ENCODE assay signal across 1 cellular context in genomic region chr11:68504432-68505066, GRCh38.
TF ChIP-seq lines count a peak whose summit lies in the region.

No MANE protein-coding gene starts in this region.

TF ChIP-seq in HEK293, 187 proteins besides CTCF, POLR2A, EP300 and RAD21 (continued from another document):
- TF ChIP-seq ZNF292 (tag by site-specific recombination; IDR thresholded peaks at IDR 0.05; ENCODE audit: borderline replicate concordance, low read depth) (no peak), WT1 (tag by site-specific recombination; IDR thresholded peaks at IDR 0.05) (peak; percentile 76), SCRT2 (tag by site-specific recombination; IDR thresholded peaks at IDR 0.05) (no peak), IKZF3 (tag by site-specific recombination; IDR thresholded peaks at IDR 0.05) (peak; percentile 67; the same call in 1 of the 2 replicates), ZNF555 (tag by site-specific recombination; conservative IDR thresholded peaks at IDR 0.05) (no peak), MZF1 (tag by site-specific recombination; IDR thresholded peaks at IDR 0.05; ENCODE audit: borderline replicate concordance) (peak; percentile 97), ZFP37 (tag by site-specific recombination; IDR thresholded peaks at IDR 0.05) (no peak), GLIS1 (tag by site-specific recombination; IDR thresholded peaks at IDR 0.05) (peak; percentile 84)
TF ChIP-seq in HEK293: peak in this region for 19.
